2 cellular contexts compared by ENCODE assay signal in the genomic region with DNA sequence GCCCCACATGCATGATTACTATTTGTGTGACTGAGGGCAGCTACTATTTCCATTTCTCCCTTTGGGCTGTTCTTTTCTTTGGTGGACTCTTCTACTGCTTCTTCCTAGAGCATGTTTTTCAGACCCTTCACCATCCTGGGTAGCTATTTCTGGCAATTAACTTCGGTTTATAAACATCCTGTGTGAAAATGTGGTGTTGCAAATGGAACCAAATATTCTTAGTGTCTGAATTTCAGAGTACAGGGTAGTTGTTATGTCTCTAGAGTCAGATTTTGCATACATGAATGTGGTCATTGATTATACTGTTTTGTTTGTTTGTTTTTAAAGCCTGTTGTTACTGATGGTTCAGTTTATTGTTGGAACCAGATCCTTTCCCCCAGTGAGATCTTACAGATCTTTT.
A peak's percentile ranks its signal among the peaks of the same experiment; 100 is the strongest.
TF ChIP-seq lines count a peak whose summit lies in the region.

No MANE protein-coding gene starts in this region.

TF ChIP-seq in A549, 52 proteins besides CTCF, POLR2A, EP300 and RAD21 (continued from another document):
- TF ChIP-seq, protein P1, sequence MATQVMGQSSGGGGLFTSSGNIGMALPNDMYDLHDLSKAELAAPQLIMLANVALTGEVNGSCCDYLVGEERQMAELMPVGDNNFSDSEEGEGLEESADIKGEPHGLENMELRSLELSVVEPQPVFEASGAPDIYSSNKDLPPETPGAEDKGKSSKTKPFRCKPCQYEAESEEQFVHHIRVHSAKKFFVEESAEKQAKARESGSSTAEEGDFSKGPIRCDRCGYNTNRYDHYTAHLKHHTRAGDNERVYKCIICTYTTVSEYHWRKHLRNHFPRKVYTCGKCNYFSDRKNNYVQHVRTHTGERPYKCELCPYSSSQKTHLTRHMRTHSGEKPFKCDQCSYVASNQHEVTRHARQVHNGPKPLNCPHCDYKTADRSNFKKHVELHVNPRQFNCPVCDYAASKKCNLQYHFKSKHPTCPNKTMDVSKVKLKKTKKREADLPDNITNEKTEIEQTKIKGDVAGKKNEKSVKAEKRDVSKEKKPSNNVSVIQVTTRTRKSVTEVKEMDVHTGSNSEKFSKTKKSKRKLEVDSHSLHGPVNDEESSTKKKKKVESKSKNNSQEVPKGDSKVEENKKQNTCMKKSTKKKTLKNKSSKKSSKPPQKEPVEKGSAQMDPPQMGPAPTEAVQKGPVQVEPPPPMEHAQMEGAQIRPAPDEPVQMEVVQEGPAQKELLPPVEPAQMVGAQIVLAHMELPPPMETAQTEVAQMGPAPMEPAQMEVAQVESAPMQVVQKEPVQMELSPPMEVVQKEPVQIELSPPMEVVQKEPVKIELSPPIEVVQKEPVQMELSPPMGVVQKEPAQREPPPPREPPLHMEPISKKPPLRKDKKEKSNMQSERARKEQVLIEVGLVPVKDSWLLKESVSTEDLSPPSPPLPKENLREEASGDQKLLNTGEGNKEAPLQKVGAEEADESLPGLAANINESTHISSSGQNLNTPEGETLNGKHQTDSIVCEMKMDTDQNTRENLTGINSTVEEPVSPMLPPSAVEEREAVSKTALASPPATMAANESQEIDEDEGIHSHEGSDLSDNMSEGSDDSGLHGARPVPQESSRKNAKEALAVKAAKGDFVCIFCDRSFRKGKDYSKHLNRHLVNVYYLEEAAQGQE (IDR thresholded peaks at IDR 0.05): no peak
- TF ChIP-seq EHMT2 (IDR thresholded peaks at IDR 0.05; ENCODE audit: low read depth) (no peak), ZC3H11A (IDR thresholded peaks at IDR 0.05) (no peak), PHF8 (IDR thresholded peaks at IDR 0.05; ENCODE audit: borderline replicate concordance, low read depth) (no peak), ZSCAN20 (CRISPR knock-in tag; IDR thresholded peaks at IDR 0.05) (no peak)

TF ChIP-seq in GM12878, 131 proteins besides CTCF, POLR2A, EP300 and RAD21:
- TF ChIP-seq, protein P2, sequence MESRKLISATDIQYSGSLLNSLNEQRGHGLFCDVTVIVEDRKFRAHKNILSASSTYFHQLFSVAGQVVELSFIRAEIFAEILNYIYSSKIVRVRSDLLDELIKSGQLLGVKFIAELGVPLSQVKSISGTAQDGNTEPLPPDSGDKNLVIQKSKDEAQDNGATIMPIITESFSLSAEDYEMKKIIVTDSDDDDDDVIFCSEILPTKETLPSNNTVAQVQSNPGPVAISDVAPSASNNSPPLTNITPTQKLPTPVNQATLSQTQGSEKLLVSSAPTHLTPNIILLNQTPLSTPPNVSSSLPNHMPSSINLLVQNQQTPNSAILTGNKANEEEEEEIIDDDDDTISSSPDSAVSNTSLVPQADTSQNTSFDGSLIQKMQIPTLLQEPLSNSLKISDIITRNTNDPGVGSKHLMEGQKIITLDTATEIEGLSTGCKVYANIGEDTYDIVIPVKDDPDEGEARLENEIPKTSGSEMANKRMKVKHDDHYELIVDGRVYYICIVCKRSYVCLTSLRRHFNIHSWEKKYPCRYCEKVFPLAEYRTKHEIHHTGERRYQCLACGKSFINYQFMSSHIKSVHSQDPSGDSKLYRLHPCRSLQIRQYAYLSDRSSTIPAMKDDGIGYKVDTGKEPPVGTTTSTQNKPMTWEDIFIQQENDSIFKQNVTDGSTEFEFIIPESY (IDR thresholded peaks at IDR 0.05): no peak
- peak; percentile 55 for TF ChIP-seq MEF2B (IDR thresholded peaks at IDR 0.05; ENCODE audit: partially characterized antibody, poor library complexity, severe bottlenecking)
TF ChIP-seq in GM12878: peak in this region for 1.
